16 cellular contexts compared by ENCODE assay signal in the genomic region with DNA sequence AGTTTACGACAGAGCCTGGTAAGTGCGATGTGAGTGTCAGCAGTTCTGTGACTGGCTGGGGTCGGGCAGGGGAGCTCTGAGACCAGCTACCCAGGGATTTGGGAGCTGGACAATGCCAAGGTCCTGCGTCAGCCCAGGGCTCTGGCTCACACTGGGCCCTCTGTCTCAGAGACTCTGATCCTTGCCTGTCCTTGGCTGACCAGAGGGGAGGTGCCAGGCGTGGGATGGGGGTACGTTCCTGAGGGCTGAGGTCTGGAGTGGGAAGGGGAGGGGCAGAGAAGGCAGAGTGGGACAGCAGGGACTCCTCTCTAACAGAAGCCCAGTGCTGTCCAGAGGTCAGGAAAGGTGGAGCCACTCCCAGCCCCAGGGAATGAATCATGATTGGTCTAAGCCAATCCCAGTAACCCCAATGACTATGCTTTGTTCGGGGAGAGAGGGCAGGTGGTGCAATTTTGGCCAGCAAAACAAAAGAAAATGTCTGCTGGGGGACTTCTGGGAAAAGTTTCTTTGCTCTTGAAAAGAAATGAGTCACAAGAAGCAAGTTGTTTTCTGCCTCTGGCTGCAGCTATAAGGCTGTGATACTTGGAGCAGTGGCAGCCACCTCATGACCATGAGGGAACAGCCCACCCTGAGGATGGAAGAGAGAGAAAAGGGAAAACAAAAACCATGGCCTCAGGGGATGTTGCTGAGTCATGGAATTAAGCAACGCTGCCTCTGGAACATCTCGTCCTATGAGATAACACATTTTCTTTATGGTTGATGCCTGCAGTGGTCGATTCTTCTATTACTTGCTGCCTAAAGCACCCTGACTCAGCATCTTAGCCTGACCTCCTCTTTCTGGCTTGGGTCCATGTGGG.
DNase-seq lines count a peak whose midpoint lies in the region; ATAC-seq and TF ChIP-seq lines count a peak whose summit lies in the region.
"Had no signal": no experiment of that assay in that cellular context is flagged by ENCODE, and none has a peak within 500 bp of the region (broad histone marks: within the 10 kb centered on the region; RNA-seq: fewer than 3 reads in every experiment).

No MANE protein-coding gene starts in this region.

- ATAC-seq in HG02981 (IDR thresholded peaks at IDR 0.05; ENCODE audit: unreplicated experiment) = no peak
- ATAC-seq in activated CD4-positive, CD25-positive, alpha-beta regulatory T cell treated with anti-CD3 and anti-CD28 coated beads, Interleukin-2, amount 50 U/mL, for 24 hours = no peak
- ATAC-seq: activated CD4-positive, alpha-beta T cell treated with anti-CD3 and anti-CD28 coated beads for 36 hours had no signal

- no peak for TF ChIP-seq CTCF in fibroblast of pulmonary artery (IDR thresholded peaks at IDR 0.05; ENCODE audit: low read length, missing control alignments)

- H3K4me3 ChIP-seq in fibroblast of pulmonary artery (replicated peaks; ENCODE audit: low read depth, low read length) (no peak overlapping the region), skeletal muscle cell (ENCODE audit: low read depth, low read length) (no peak overlapping the region)
- H3K4me3 ChIP-seq: cardiac muscle cell, Peyer's patch, prostate gland, thyroid gland had no signal

- DNase-seq in H4 (ENCODE audit: low spot score) (peak; percentile 46), RKO (ENCODE audit: low spot score) (peak; percentile 8), fibroblast of pulmonary artery (ENCODE audit: low read depth) (peak; percentile 87), skeletal muscle cell (ENCODE audit: low read depth) (peak; percentile 21), NCI-H82 treated with DMSO at 0.1 percent for 48 hours (lab: John Stamatoyannopoulos, UW; ENCODE audit: unreplicated experiment) (no peak)
- DNase-seq: activated CD4-positive, alpha-beta T cell treated with anti-CD3 and anti-CD28 coated beads for 36 hours; activated naive CD4-positive, alpha-beta T cell treated with anti-CD3 and anti-CD28 coated beads, Interleukin-2, amount 50 U/mL, for 16 hours; CD4-positive, CD25-positive, alpha-beta regulatory T cell; hippocampal formation; NCI-H1417 treated with DMSO at 0.1 percent for 48 hours; Peyer's patch; thyroid gland had no signal
